In the genomic region with DNA sequence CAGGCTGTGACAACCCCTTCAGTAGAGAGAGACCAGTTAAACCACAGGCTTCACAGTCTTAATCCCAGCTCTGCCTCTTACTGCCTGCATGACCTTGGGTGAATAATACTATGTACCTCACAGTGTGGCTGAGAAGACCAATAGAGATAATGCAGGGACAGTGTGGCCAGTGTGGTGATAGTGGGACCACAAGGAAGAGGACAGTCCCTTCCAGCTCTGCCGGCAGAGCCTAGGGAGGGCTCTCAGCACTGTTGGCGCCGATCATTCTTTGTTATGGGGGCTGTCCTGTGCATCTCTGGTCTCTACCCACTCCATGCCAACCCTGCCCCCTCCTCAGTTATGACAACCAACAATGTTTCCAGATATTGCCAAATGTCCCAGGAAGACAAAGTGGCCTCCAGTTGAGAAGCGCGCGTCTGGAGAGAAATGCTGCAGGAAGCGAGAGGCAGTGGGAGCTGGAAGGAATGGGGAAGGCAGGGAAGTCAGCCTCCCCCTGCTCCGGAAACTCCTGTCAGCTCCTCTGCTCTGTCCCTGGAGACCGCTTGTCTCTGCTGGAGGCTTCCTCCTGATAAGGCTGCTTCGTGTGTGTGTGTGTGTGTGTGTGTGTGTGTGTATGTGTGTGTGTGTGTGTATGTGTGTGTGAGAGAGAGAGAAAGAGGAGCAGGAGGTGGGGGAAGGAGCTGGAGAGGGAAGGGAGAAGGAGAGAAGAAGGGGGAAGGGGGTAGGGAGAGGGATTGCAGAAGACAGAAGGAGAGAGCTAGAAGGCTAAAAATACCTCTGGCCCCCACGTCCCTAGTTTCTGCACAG, we compare ENCODE assay signal across 1 cellular context.
TF ChIP-seq lines count a peak whose summit lies in the region.

No MANE protein-coding gene starts in this region.

TF ChIP-seq in K562, 482 proteins besides CTCF, POLR2A, EP300 and RAD21 (continued from another document and continues in another):
- TF ChIP-seq, protein P1, sequence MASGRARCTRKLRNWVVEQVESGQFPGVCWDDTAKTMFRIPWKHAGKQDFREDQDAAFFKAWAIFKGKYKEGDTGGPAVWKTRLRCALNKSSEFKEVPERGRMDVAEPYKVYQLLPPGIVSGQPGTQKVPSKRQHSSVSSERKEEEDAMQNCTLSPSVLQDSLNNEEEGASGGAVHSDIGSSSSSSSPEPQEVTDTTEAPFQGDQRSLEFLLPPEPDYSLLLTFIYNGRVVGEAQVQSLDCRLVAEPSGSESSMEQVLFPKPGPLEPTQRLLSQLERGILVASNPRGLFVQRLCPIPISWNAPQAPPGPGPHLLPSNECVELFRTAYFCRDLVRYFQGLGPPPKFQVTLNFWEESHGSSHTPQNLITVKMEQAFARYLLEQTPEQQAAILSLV (tag; IDR thresholded peaks at IDR 0.05) = peak; percentile 68; the same call in 1 of the 2 replicates
- no peak for TF ChIP-seq ESRRB (CRISPR knock-in tag; IDR thresholded peaks at IDR 0.05; ENCODE audit: borderline replicate concordance)
- TF ChIP-seq ZC3H11A (IDR thresholded peaks at IDR 0.05; ENCODE audit: low read depth, low read length) = no peak
- no peak for TF ChIP-seq FOXK1 (CRISPR knock-in tag; IDR thresholded peaks at IDR 0.05; ENCODE audit: borderline replicate concordance)
- no peak for TF ChIP-seq PHTF2 (CRISPR knock-in tag; IDR thresholded peaks at IDR 0.05)
- no peak for TF ChIP-seq ZNF212 (CRISPR knock-in tag; IDR thresholded peaks at IDR 0.05)
- TF ChIP-seq HIVEP1 (CRISPR knock-in tag; IDR thresholded peaks at IDR 0.05) = no peak
- TF ChIP-seq NR4A1 (CRISPR knock-in tag; IDR thresholded peaks at IDR 0.05) = no peak
- TF ChIP-seq NR4A1 (tag; IDR thresholded peaks at IDR 0.05) = no peak
- TF ChIP-seq NUFIP1 (IDR thresholded peaks at IDR 0.05; ENCODE audit: partially characterized antibody) = no peak
- 0 out of 2 replicates have a peak, but pooled peaks have one; percentile 4 for TF ChIP-seq ZNF316 (IDR thresholded peaks at IDR 0.05)
- no peak for TF ChIP-seq ZNF408 (CRISPR knock-in tag; IDR thresholded peaks at IDR 0.05; ENCODE audit: low read depth)
- TF ChIP-seq, protein P2, sequence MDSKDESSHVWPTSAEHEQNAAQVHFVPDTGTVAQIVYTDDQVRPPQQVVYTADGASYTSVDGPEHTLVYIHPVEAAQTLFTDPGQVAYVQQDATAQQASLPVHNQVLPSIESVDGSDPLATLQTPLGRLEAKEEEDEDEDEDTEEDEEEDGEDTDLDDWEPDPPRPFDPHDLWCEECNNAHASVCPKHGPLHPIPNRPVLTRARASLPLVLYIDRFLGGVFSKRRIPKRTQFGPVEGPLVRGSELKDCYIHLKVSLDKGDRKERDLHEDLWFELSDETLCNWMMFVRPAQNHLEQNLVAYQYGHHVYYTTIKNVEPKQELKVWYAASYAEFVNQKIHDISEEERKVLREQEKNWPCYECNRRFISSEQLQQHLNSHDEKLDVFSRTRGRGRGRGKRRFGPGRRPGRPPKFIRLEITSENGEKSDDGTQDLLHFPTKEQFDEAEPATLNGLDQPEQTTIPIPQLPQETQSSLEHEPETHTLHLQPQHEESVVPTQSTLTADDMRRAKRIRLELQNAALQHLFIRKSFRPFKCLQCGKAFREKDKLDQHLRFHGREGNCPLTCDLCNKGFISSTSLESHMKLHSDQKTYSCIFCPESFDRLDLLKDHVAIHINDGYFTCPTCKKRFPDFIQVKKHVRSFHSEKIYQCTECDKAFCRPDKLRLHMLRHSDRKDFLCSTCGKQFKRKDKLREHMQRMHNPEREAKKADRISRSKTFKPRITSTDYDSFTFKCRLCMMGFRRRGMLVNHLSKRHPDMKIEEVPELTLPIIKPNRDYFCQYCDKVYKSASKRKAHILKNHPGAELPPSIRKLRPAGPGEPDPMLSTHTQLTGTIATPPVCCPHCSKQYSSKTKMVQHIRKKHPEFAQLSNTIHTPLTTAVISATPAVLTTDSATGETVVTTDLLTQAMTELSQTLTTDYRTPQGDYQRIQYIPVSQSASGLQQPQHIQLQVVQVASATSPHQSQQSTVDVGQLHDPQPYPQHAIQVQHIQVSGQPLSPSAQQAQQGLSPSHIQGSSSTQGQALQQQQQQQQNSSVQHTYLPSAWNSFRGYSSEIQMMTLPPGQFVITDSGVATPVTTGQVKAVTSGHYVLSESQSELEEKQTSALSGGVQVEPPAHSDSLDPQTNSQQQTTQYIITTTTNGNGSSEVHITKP (IDR thresholded peaks at IDR 0.05; ENCODE audit: partially characterized antibody) = peak; percentile 68
- peak; percentile 77 for TF ChIP-seq CXXC5 (CRISPR knock-in tag; IDR thresholded peaks at IDR 0.05)
- TF ChIP-seq, protein P3, sequence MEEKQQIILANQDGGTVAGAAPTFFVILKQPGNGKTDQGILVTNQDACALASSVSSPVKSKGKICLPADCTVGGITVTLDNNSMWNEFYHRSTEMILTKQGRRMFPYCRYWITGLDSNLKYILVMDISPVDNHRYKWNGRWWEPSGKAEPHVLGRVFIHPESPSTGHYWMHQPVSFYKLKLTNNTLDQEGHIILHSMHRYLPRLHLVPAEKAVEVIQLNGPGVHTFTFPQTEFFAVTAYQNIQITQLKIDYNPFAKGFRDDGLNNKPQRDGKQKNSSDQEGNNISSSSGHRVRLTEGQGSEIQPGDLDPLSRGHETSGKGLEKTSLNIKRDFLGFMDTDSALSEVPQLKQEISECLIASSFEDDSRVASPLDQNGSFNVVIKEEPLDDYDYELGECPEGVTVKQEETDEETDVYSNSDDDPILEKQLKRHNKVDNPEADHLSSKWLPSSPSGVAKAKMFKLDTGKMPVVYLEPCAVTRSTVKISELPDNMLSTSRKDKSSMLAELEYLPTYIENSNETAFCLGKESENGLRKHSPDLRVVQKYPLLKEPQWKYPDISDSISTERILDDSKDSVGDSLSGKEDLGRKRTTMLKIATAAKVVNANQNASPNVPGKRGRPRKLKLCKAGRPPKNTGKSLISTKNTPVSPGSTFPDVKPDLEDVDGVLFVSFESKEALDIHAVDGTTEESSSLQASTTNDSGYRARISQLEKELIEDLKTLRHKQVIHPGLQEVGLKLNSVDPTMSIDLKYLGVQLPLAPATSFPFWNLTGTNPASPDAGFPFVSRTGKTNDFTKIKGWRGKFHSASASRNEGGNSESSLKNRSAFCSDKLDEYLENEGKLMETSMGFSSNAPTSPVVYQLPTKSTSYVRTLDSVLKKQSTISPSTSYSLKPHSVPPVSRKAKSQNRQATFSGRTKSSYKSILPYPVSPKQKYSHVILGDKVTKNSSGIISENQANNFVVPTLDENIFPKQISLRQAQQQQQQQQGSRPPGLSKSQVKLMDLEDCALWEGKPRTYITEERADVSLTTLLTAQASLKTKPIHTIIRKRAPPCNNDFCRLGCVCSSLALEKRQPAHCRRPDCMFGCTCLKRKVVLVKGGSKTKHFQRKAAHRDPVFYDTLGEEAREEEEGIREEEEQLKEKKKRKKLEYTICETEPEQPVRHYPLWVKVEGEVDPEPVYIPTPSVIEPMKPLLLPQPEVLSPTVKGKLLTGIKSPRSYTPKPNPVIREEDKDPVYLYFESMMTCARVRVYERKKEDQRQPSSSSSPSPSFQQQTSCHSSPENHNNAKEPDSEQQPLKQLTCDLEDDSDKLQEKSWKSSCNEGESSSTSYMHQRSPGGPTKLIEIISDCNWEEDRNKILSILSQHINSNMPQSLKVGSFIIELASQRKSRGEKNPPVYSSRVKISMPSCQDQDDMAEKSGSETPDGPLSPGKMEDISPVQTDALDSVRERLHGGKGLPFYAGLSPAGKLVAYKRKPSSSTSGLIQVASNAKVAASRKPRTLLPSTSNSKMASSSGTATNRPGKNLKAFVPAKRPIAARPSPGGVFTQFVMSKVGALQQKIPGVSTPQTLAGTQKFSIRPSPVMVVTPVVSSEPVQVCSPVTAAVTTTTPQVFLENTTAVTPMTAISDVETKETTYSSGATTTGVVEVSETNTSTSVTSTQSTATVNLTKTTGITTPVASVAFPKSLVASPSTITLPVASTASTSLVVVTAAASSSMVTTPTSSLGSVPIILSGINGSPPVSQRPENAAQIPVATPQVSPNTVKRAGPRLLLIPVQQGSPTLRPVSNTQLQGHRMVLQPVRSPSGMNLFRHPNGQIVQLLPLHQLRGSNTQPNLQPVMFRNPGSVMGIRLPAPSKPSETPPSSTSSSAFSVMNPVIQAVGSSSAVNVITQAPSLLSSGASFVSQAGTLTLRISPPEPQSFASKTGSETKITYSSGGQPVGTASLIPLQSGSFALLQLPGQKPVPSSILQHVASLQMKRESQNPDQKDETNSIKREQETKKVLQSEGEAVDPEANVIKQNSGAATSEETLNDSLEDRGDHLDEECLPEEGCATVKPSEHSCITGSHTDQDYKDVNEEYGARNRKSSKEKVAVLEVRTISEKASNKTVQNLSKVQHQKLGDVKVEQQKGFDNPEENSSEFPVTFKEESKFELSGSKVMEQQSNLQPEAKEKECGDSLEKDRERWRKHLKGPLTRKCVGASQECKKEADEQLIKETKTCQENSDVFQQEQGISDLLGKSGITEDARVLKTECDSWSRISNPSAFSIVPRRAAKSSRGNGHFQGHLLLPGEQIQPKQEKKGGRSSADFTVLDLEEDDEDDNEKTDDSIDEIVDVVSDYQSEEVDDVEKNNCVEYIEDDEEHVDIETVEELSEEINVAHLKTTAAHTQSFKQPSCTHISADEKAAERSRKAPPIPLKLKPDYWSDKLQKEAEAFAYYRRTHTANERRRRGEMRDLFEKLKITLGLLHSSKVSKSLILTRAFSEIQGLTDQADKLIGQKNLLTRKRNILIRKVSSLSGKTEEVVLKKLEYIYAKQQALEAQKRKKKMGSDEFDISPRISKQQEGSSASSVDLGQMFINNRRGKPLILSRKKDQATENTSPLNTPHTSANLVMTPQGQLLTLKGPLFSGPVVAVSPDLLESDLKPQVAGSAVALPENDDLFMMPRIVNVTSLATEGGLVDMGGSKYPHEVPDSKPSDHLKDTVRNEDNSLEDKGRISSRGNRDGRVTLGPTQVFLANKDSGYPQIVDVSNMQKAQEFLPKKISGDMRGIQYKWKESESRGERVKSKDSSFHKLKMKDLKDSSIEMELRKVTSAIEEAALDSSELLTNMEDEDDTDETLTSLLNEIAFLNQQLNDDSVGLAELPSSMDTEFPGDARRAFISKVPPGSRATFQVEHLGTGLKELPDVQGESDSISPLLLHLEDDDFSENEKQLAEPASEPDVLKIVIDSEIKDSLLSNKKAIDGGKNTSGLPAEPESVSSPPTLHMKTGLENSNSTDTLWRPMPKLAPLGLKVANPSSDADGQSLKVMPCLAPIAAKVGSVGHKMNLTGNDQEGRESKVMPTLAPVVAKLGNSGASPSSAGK (IDR thresholded peaks at IDR 0.05) = peak; percentile 36
- TF ChIP-seq HMGN3 (IDR thresholded peaks at IDR 0.05; ENCODE audit: borderline replicate concordance, extremely low read depth, insufficient read length, low read depth, low read length) = peak; percentile 40
- no peak for TF ChIP-seq NR2C2 (CRISPR knock-in tag; IDR thresholded peaks at IDR 0.05)
- no peak; the same call in 1 of the 2 replicates for TF ChIP-seq NR2C2 (tag; IDR thresholded peaks at IDR 0.05)
- TF ChIP-seq CREM (IDR thresholded peaks at IDR 0.05; ENCODE audit: low read depth) = peak; percentile 66
- TF ChIP-seq, protein P4, sequence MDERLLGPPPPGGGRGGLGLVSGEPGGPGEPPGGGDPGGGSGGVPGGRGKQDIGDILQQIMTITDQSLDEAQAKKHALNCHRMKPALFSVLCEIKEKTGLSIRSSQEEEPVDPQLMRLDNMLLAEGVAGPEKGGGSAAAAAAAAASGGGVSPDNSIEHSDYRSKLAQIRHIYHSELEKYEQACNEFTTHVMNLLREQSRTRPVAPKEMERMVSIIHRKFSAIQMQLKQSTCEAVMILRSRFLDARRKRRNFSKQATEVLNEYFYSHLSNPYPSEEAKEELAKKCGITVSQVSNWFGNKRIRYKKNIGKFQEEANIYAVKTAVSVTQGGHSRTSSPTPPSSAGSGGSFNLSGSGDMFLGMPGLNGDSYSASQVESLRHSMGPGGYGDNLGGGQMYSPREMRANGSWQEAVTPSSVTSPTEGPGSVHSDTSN (CRISPR knock-in tag; IDR thresholded peaks at IDR 0.05; ENCODE audit: low read depth) = no peak
- TF ChIP-seq, protein P4 (tag; conservative IDR thresholded peaks at IDR 0.05; ENCODE audit: low read depth) = peak; percentile 76
- no peak for TF ChIP-seq ZNF224 (CRISPR knock-in tag; IDR thresholded peaks at IDR 0.05)
- TF ChIP-seq ZNF551 (CRISPR knock-in tag; IDR thresholded peaks at IDR 0.05) = no peak
- TF ChIP-seq SETDB1 (IDR thresholded peaks at IDR 0.05; ENCODE audit: low read length) = no peak
- no peak; the same call in 1 of the 2 replicates for TF ChIP-seq MBD2 (IDR thresholded peaks at IDR 0.05; ENCODE audit: borderline replicate concordance, low read depth)
- TF ChIP-seq PML (IDR thresholded peaks at IDR 0.05; ENCODE audit: low read length) = no peak
- TF ChIP-seq HMG20B (CRISPR knock-in tag; IDR thresholded peaks at IDR 0.05) = no peak
- TF ChIP-seq TEAD4 (IDR thresholded peaks at IDR 0.05; ENCODE audit: low read length) = peak; percentile 40; the same call in 1 of the 2 replicates
- TF ChIP-seq TEAD4 (CRISPR knock-in tag; IDR thresholded peaks at IDR 0.05; ENCODE audit: borderline replicate concordance) = no peak
- TF ChIP-seq, protein P5, sequence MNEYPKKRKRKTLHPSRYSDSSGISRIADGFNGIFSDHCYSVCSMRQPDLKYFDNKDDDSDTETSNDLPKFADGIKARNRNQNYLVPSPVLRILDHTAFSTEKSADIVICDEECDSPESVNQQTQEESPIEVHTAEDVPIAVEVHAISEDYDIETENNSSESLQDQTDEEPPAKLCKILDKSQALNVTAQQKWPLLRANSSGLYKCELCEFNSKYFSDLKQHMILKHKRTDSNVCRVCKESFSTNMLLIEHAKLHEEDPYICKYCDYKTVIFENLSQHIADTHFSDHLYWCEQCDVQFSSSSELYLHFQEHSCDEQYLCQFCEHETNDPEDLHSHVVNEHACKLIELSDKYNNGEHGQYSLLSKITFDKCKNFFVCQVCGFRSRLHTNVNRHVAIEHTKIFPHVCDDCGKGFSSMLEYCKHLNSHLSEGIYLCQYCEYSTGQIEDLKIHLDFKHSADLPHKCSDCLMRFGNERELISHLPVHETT (CRISPR knock-in tag; conservative IDR thresholded peaks at IDR 0.05 in 1 of 2, IDR thresholded peaks at IDR 0.05 in 1 of 2) = no peak
- TF ChIP-seq ZBTB8A (IDR thresholded peaks at IDR 0.05; ENCODE audit: partially characterized antibody) = no peak
- TF ChIP-seq KAT2B (IDR thresholded peaks at IDR 0.05; ENCODE audit: low read depth, low read length) = no peak
- no peak for TF ChIP-seq RBM39 (optimal IDR thresholded peaks at IDR 0.05; ENCODE audit: low read depth, low read length)
- TF ChIP-seq, protein P6, sequence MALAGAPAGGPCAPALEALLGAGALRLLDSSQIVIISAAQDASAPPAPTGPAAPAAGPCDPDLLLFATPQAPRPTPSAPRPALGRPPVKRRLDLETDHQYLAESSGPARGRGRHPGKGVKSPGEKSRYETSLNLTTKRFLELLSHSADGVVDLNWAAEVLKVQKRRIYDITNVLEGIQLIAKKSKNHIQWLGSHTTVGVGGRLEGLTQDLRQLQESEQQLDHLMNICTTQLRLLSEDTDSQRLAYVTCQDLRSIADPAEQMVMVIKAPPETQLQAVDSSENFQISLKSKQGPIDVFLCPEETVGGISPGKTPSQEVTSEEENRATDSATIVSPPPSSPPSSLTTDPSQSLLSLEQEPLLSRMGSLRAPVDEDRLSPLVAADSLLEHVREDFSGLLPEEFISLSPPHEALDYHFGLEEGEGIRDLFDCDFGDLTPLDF (CRISPR knock-in tag; IDR thresholded peaks at IDR 0.05) = no peak
- TF ChIP-seq TEAD1 (CRISPR knock-in tag; IDR thresholded peaks at IDR 0.05) = peak in 1 of 2 experiments; percentile 67; a peak in 1 of 4 replicates
- peak; percentile 91 for TF ChIP-seq PHF20 (IDR thresholded peaks at IDR 0.05; ENCODE audit: partially characterized antibody)
